ENCODE assay signal across 8 cellular contexts in the genomic region with DNA sequence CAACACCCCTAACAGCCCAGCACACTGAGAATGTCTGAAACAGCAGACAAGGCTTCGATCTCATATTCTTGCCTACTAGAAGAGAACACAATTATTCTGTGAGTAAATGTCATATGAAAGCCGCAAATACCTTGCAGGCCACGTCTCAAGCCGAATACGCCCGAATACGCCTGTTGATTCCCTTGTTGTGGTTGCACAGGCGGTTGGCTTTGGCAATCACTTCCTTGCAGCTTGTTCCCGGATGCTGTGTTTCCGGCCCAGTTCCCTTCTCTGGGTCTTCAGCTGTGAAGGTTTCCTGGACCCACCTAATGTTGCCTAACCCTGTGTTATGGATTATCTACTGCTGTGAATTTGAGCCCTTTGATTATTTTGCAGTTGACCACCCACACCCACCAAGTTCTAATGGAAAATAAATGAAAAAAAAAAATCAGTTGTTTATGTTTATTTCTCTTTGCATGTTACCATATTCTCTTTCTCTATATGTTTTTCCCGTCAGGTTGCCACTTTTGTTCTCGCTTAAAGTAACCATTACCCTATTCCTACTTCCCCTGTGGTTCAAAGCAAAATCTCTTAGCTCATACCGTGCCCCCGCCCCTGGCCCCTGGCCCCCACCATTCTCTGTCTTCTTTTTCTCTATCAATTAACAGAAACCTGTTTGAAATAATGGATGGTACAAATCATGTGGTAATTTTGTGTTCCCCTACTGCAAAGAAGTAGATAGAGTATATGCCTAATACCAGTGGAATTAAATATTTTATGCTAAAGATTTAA.
DNase-seq lines count a peak whose midpoint lies in the region; ATAC-seq lines count a peak whose summit lies in the region.

No MANE protein-coding gene starts in this region.

- no peaks in the 10 kb centered on the region for H3K9me2 ChIP-seq in Karpas-422 (replicated peaks; ENCODE audit: insufficient read depth, low read length)

- H3K27me3 ChIP-seq in Karpas-422 (ENCODE audit: low read length), result no peaks in the 10 kb centered on the region

- no peaks in the 10 kb centered on the region for H3K27me3 Mint-ChIP-seq in natural killer cell treated with Interleukin-12 subunit alpha and Interleukin-12 subunit beta and Interleukin-15 and Interleukin-18, amount 100 ng/mL, for 72 hours

- H3K27ac ChIP-seq in Karpas-422 (ENCODE audit: low read length), result no peak overlapping the region

- no peaks in the 10 kb centered on the region for H3K79me2 ChIP-seq in Karpas-422 (ENCODE audit: low read length)

- no peaks in the 10 kb centered on the region for H3K36me3 ChIP-seq in Karpas-422 (ENCODE audit: insufficient read depth, low read length)

- ATAC-seq in GM18498 (IDR thresholded peaks at IDR 0.05; ENCODE audit: unreplicated experiment), result peak; percentile 59
- ATAC-seq in natural killer cell treated with Interleukin-12 subunit alpha and Interleukin-12 subunit beta and Interleukin-15 and Interleukin-18, amount 100 ng/mL, for 72 hours, result peak; percentile 69 to 84
- ATAC-seq in GM18517 (IDR thresholded peaks at IDR 0.05; ENCODE audit: unreplicated experiment), result no peak
- ATAC-seq in HG03108 (IDR thresholded peaks at IDR 0.05; ENCODE audit: unreplicated experiment), result no peak

- H3K4me3 Mint-ChIP-seq in natural killer cell treated with Interleukin-12 subunit alpha and Interleukin-12 subunit beta and Interleukin-15 and Interleukin-18, amount 100 ng/mL, for 72 hours, result peak overlapping the region; percentile 61

- H3K9me3 Mint-ChIP-seq in natural killer cell treated with Interleukin-12 subunit alpha and Interleukin-12 subunit beta and Interleukin-15 and Interleukin-18, amount 100 ng/mL, for 72 hours, result no peaks in the 10 kb centered on the region

- H3K4me2 ChIP-seq in Karpas-422 (ENCODE audit: low read depth, low read length, poor library complexity, severe bottlenecking), result no peak overlapping the region

- H3K4me1 ChIP-seq in Karpas-422 (ENCODE audit: low read length), result no peaks in the 10 kb centered on the region

- DNase-seq in OCI-M2 (lab: John Stamatoyannopoulos, UW; ENCODE audit: unreplicated experiment), result peak; percentile 78
- DNase-seq in activated naive CD4-positive, alpha-beta T cell treated with anti-CD3 and anti-CD28 coated beads, Interleukin-2, amount 50 U/mL, for 16 hours, result peak; percentile 15
- peak; percentile 62 for DNase-seq in natural killer cell treated with Interleukin-12 subunit alpha and Interleukin-12 subunit beta and Interleukin-15 and Interleukin-18, amount 100 ng/mL, for 72 hours (ENCODE audit: low spot score)
- no peak for DNase-seq in NCI-H1694 treated with DMSO at 0.1 percent for 48 hours (lab: John Stamatoyannopoulos, UW)
- DNase-seq in Karpas-422, result no peak

- H3K27ac Mint-ChIP-seq in natural killer cell treated with Interleukin-12 subunit alpha and Interleukin-12 subunit beta and Interleukin-15 and Interleukin-18, amount 100 ng/mL, for 72 hours, result peak overlapping the region; percentile 12 to 62

- no peak overlapping the region for H3K9ac ChIP-seq in Karpas-422 (ENCODE audit: low read length)

- no peaks in the 10 kb centered on the region for H4K20me1 ChIP-seq in Karpas-422 (ENCODE audit: insufficient read depth, low read depth, low read length)

- no peaks in the 10 kb centered on the region for H3K36me3 Mint-ChIP-seq in natural killer cell treated with Interleukin-12 subunit alpha and Interleukin-12 subunit beta and Interleukin-15 and Interleukin-18, amount 100 ng/mL, for 72 hours

- peaks cover 9 to 13% of the 10 kb centered on the region in 2 donors for H3K4me1 Mint-ChIP-seq in natural killer cell treated with Interleukin-12 subunit alpha and Interleukin-12 subunit beta and Interleukin-15 and Interleukin-18, amount 100 ng/mL, for 72 hours (ENCODE audit: low read depth in 2 of 2)

- no peaks in the 10 kb centered on the region for H3K9me3 ChIP-seq in Karpas-422 (ENCODE audit: low read length)

- no peak overlapping the region for H2AFZ ChIP-seq in Karpas-422 (ENCODE audit: low read length)

- no peak overlapping the region for H3K4me3 ChIP-seq in Karpas-422 (ENCODE audit: low read length)

Comparison
In these comparisons a context has a peak if more than half of its experiments do, and no peak if none do; other contexts are left out.
1. ATAC-seq: peak in GM18498 (single experiment) and natural killer cell treated with Interleukin-12 subunit alpha and Interleukin-12 subunit beta and Interleukin-15 and Interleukin-18, amount 100 ng/mL, for 72 hours (2 of 2); none in GM18517 (single experiment) and HG03108 (single experiment).
2. DNase-seq: peak in OCI-M2 (single experiment), activated naive CD4-positive, alpha-beta T cell treated with anti-CD3 and anti-CD28 coated beads, Interleukin-2, amount 50 U/mL, for 16 hours (single experiment) and natural killer cell treated with Interleukin-12 subunit alpha and Interleukin-12 subunit beta and Interleukin-15 and Interleukin-18, amount 100 ng/mL, for 72 hours (single experiment); none in NCI-H1694 treated with DMSO at 0.1 percent for 48 hours (single experiment) and Karpas-422 (single experiment).